In the genomic region with DNA sequence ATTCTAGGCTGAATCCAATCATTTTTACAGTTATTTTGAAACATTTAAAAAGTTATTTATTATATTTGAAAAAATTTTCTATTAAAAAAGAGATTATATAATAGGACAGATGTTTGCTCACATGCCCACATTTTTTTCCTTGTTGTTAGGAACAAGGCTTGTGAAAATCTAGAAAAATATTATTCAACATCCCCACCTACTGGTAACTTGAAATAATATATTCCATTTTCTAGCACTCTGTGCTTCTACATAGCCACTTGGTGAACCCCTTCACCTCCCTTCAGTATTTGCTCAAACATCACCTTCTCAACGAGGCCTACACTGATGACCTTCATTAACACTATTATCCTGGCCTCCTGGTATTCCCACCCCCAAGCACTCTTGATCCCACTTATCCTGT, we compare ENCODE assay signal across 8 cellular contexts. TPM values are rescaled to one million over a fixed set of nuclear protein-coding genes. Genes with fewer than 3 reads are reported as not detected.
DNase-seq lines count a peak whose midpoint lies in the region; ATAC-seq, FAIRE-seq and TF ChIP-seq lines count a peak whose summit lies in the region.

No MANE protein-coding gene starts in this region.

- H3K4me1 Mint-ChIP-seq in Calu3 (ENCODE audit: low read depth, unreplicated experiment), result no peaks in the 10 kb centered on the region

- H3K9me3 Mint-ChIP-seq in Calu3 (ENCODE audit: low read depth, unreplicated experiment), result no peaks in the 10 kb centered on the region

- no peak overlapping the region for H3K4me3 ChIP-seq in RWPE2 (ENCODE audit: severe bottlenecking)

- no peaks in the 10 kb centered on the region for H3K27me3 Mint-ChIP-seq in Calu3 (ENCODE audit: unreplicated experiment)

- intact Hi-C loops in Calu3 (cut with micrococcal nuclease; ENCODE audit: unreplicated experiment), result loop anchor here (1.0 to 10.0 kb wide), 2 partner anchors 68 to 312 kb away; no protein-coding TSS in a partner anchor

- DNase-seq in DMS153 treated with DMSO at 0.1 percent for 48 hours (lab: John Stamatoyannopoulos, UW; ENCODE audit: unreplicated experiment), result peak; percentile 51
- no peak for DNase-seq in DMS153 (lab: John Stamatoyannopoulos, UW)
- peak; percentile 15 for DNase-seq in HTR-8/SVneo (ENCODE audit: insufficient read length, low spot score)
- DNase-seq in RWPE2 (ENCODE audit: low spot score), result no peak
- DNase-seq in glomerular visceral epithelial cell (ENCODE audit: extremely low spot score), result peak; percentile 33
- no peak for DNase-seq in Calu3
- no peak for DNase-seq in T-helper 1 cell
- DNase-seq in GF-D8 (lab: John Stamatoyannopoulos, UW), result no peak

- no peak for FAIRE-seq in HTR-8/SVneo (lab: Jason Lieb, UNC)

- H3K27ac Mint-ChIP-seq in Calu3 (ENCODE audit: unreplicated experiment), result no peak overlapping the region

- no peaks in the 10 kb centered on the region for H3K4me1 ChIP-seq in RWPE2 (ENCODE audit: insufficient read depth, poor library complexity, severe bottlenecking)

- TF ChIP-seq CTCF in RWPE2 (IDR thresholded peaks at IDR 0.05; ENCODE audit: poor library complexity, severe bottlenecking) (peak; percentile 51), Calu3 (IDR thresholded peaks at IDR 0.05; ENCODE audit: unreplicated experiment) (no peak)

- H3K36me3 ChIP-seq in RWPE2 (ENCODE audit: low read depth), result no peaks in the 10 kb centered on the region

- ATAC-seq in RWPE2 (ENCODE audit: low read depth), result peak; percentile 68; the same call in 2 of the 3 replicates

- H3K9me3 ChIP-seq in RWPE2 (ENCODE audit: severe bottlenecking), result no peaks in the 10 kb centered on the region

- H3K27ac ChIP-seq in RWPE2 (ENCODE audit: poor library complexity, severe bottlenecking), result no peak overlapping the region

- no peaks in the 10 kb centered on the region for H3K36me3 Mint-ChIP-seq in Calu3 (ENCODE audit: insufficient read depth, unreplicated experiment)

- H3K4me3 Mint-ChIP-seq in Calu3 (ENCODE audit: low read depth, unreplicated experiment), result no peak overlapping the region

- BruUV-seq in Calu3 (replicated peaks; lab: Mats Ljungman, UMichigan), result no TSS peak

- no peaks in the 10 kb centered on the region for H3K27me3 ChIP-seq in RWPE2 (ENCODE audit: insufficient read depth, poor library complexity, severe bottlenecking)

- CTCF ChIA-PET in Calu3 (lab: Charles Lee), result no interaction called here

RNA-seq across cellular contexts. Expression of gene GPRC6A, which starts 18.4 kb away (rescaled TPM):
- total RNA-seq in Calu3 (2022), result not detected in 2 replicates

RNA-seq across cellular contexts. Expression of gene RFX6, which starts 29.8 kb away (rescaled TPM):
- not detected in 2 replicates for total RNA-seq in Calu3 (2022)

Comparison
In these comparisons a context has a peak if more than half of its experiments do, and no peak if none do; other contexts are left out.
1. DNase-seq: peak in DMS153 treated with DMSO at 0.1 percent for 48 hours (single experiment), HTR-8/SVneo (single experiment) and glomerular visceral epithelial cell (single experiment); none in DMS153 (single experiment), RWPE2 (single experiment), Calu3 (single experiment), T-helper 1 cell (0 of 5) and GF-D8 (single experiment).